29 cellular contexts compared by ENCODE assay signal in the genomic region with DNA sequence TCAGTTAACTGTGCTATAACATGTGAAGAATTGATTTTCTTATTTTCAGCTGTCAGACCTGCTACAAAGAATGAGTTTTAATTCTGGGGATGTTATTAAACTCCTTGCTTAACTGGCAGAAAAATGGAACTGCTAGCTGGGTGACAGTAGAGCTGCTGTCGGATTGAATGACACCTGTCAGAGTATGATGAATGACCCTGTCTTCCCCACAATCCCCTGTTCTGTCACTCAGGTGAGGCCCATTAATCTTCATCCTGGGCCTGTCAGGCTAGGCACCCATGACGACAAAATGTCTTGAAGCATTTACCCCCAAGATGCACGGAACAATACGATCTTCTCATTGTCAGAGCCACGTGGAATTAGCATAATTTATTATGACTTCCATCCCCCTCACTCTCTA.
"Had no signal": no experiment of that assay in that cellular context is flagged by ENCODE, and none has a peak within 500 bp of the region (broad histone marks: within the 10 kb centered on the region; RNA-seq: fewer than 3 reads in every experiment).

No MANE protein-coding gene starts in this region.

- H3K9ac ChIP-seq: neural progenitor cell, parathyroid adenoma had no signal

- H3K4me1 ChIP-seq: neural progenitor cell, parathyroid adenoma, psoas muscle, right lobe of liver, sigmoid colon, suprapubic skin, testis, tibial artery, upper lobe of left lung, vagina had no signal

- H3K27ac ChIP-seq: neural progenitor cell, ovary, parathyroid adenoma, psoas muscle, right lobe of liver, sigmoid colon, suprapubic skin, testis, tibial artery, upper lobe of left lung, vagina had no signal

- H3K36me3 ChIP-seq: neural progenitor cell, ovary, right lobe of liver, sigmoid colon, suprapubic skin, tibial artery, upper lobe of left lung, vagina had no signal

- H3K27me3 ChIP-seq: neural progenitor cell, ovary, right lobe of liver, sigmoid colon, suprapubic skin, testis, tibial artery, upper lobe of left lung, vagina had no signal

- H3K9me3 ChIP-seq: ovary, psoas muscle, right lobe of liver, sigmoid colon, suprapubic skin, testis, tibial artery, upper lobe of left lung, vagina had no signal

- H3K79me2 ChIP-seq: parathyroid adenoma had no signal

- H3K4me3 ChIP-seq: neural progenitor cell, ovary, psoas muscle, right lobe of liver, sigmoid colon, suprapubic skin, testis, tibial artery, upper lobe of left lung, vagina had no signal

- DNase-seq: naive thymus-derived CD8-positive, alpha-beta T cell; nephron progenitor cell; occipital lobe; ovary; posterior cingulate gyrus; psoas muscle; right cardiac atrium; right lobe of liver; sigmoid colon; small intestine; stimulated activated CD4-positive, alpha-beta T cell treated with anti-CD3 and anti-CD28 coated beads, Interleukin-15, amount 100 ng/mL, for 24 hours; stimulated activated CD4-positive, alpha-beta T cell treated with anti-CD3 and anti-CD28 coated beads, Interleukin-2, amount 100 ng/mL, for 24 hours; stimulated activated CD4-positive, alpha-beta T cell treated with anti-CD3 and anti-CD28 coated beads, Interleukin-2, amount 100 ng/mL, for 48 hours; stimulated activated CD4-positive, alpha-beta T cell treated with anti-CD3 and anti-CD28 coated beads, Interleukin-4, amount 100 ng/mL, for 4 hours; stimulated activated CD8-positive, alpha-beta memory T cell treated with anti-CD3 and anti-CD28 coated beads, Interleukin-4, amount 100 ng/mL, for 48 hours; stimulated activated naive CD4-positive, alpha-beta T cell; stimulated activated naive CD8-positive, alpha-beta T cell treated with anti-CD3 and anti-CD28 coated beads, Interleukin-15, amount 100 ng/mL, for 72 hours; stimulated activated naive CD8-positive, alpha-beta T cell treated with anti-CD3 and anti-CD28 coated beads, Interleukin-15, Interleukin-2, amounts not matched to agents 100 U/mL and 50 U/mL, for 24 hours; substantia nigra; testis; tibial artery; trophoblast cell; upper lobe of left lung had no signal

- ATAC-seq: naive thymus-derived CD8-positive, alpha-beta T cell; natural killer cell treated with Interleukin-12 subunit alpha and Interleukin-12 subunit beta and Interleukin-15 and Interleukin-18, amount 100 ng/mL, for 72 hours; psoas muscle; right cardiac atrium; right lobe of liver; stimulated activated memory B cell treated with anti-CD40 and anti-IgM and Interleukin-4, amounts not matched to agents 10 μg/mL and 1 μg/mL and 100 μg/mL, for 72 hours; stimulated activated naive CD8-positive, alpha-beta T cell treated with anti-CD3 and anti-CD28 coated beads, Interleukin-15, amount 100 ng/mL, for 72 hours; stimulated activated naive CD8-positive, alpha-beta T cell treated with anti-CD3 and anti-CD28 coated beads, Interleukin-15, Interleukin-2, amounts not matched to agents 100 U/mL and 50 U/mL, for 24 hours had no signal

- H3K4me2 ChIP-seq: neural progenitor cell had no signal

- H2AFZ ChIP-seq: parathyroid adenoma had no signal
